ENCODE assay signal across 16 cellular contexts in genomic region chr11:12794556-12795230, GRCh38.
"Had no signal": no experiment of that assay in that cellular context is flagged by ENCODE, and none has a peak within 500 bp of the region (broad histone marks: within the 10 kb centered on the region; RNA-seq: fewer than 3 reads in every experiment).

No MANE protein-coding gene starts in this region.

- H3K9me3 ChIP-seq: ascending aorta, transverse colon had no signal

- H3K27ac ChIP-seq: ascending aorta, hepatocyte, transverse colon had no signal

- H3K4me3 ChIP-seq: ascending aorta, hepatocyte, transverse colon had no signal

- H3K9me3 Mint-ChIP-seq: activated naive CD4-positive, alpha-beta T cell treated with anti-CD3 and anti-CD28 coated beads for 36 hours; activated naive CD8-positive, alpha-beta T cell treated with anti-CD3 and anti-CD28 coated beads, Interleukin-2, amount 50 U/mL, for 24 hours; activated T-helper 17 cell treated with anti-CD3 and anti-CD28 coated beads, Interleukin-2, amount 50 U/mL, for 72 hours; natural killer cell; T-cell had no signal

- H2AFZ ChIP-seq: hepatocyte had no signal

- H3K27ac Mint-ChIP-seq: activated naive CD4-positive, alpha-beta T cell treated with anti-CD3 and anti-CD28 coated beads for 36 hours; activated naive CD8-positive, alpha-beta T cell treated with anti-CD3 and anti-CD28 coated beads, Interleukin-2, amount 50 U/mL, for 24 hours; activated T-helper 17 cell treated with anti-CD3 and anti-CD28 coated beads, Interleukin-2, amount 50 U/mL, for 72 hours; natural killer cell; progenitor cell of endocrine pancreas; T-cell had no signal

- H3K36me3 ChIP-seq: ascending aorta, transverse colon had no signal

- DNase-seq: activated CD4-positive, alpha-beta T cell treated with anti-CD3 and anti-CD28 coated beads, Interleukin-2, amount 50 U/mL, for 4 hours; activated CD4-positive, CD25-positive, alpha-beta regulatory T cell treated with anti-CD3 and anti-CD28 coated beads, Interleukin-2, amount 50 U/mL, for 72 hours; activated naive CD4-positive, alpha-beta T cell treated with anti-CD3 and anti-CD28 coated beads for 36 hours; activated naive CD8-positive, alpha-beta T cell treated with anti-CD3 and anti-CD28 coated beads, Interleukin-2, amount 50 U/mL, for 24 hours; islet precursor cell; natural killer cell; stimulated activated CD4-positive, alpha-beta T cell treated with anti-CD3 and anti-CD28 coated beads, Interleukin-15, amount 100 ng/mL, for 24 hours; stimulated activated CD4-positive, alpha-beta T cell treated with anti-CD3 and anti-CD28 coated beads, Interleukin-4, amount 100 ng/mL, for 1 hour; stimulated activated naive CD4-positive, alpha-beta T cell treated with Interleukin-2 at 50 U/mL for 16 hours; T-cell; T1000; transverse colon had no signal

- H3K36me3 Mint-ChIP-seq: natural killer cell, T-cell had no signal

- H3K27me3 Mint-ChIP-seq: progenitor cell of endocrine pancreas had no signal

- H3K4me1 Mint-ChIP-seq: activated naive CD8-positive, alpha-beta T cell treated with anti-CD3 and anti-CD28 coated beads, Interleukin-2, amount 50 U/mL, for 24 hours; activated T-helper 17 cell treated with anti-CD3 and anti-CD28 coated beads, Interleukin-2, amount 50 U/mL, for 72 hours; natural killer cell; T-cell had no signal

- H3K4me2 ChIP-seq: hepatocyte had no signal

- H3K4me3 Mint-ChIP-seq: activated naive CD4-positive, alpha-beta T cell treated with anti-CD3 and anti-CD28 coated beads for 36 hours; activated naive CD8-positive, alpha-beta T cell treated with anti-CD3 and anti-CD28 coated beads, Interleukin-2, amount 50 U/mL, for 24 hours; activated T-helper 17 cell treated with anti-CD3 and anti-CD28 coated beads, Interleukin-2, amount 50 U/mL, for 72 hours; natural killer cell; T-cell had no signal
